In the genomic region with DNA sequence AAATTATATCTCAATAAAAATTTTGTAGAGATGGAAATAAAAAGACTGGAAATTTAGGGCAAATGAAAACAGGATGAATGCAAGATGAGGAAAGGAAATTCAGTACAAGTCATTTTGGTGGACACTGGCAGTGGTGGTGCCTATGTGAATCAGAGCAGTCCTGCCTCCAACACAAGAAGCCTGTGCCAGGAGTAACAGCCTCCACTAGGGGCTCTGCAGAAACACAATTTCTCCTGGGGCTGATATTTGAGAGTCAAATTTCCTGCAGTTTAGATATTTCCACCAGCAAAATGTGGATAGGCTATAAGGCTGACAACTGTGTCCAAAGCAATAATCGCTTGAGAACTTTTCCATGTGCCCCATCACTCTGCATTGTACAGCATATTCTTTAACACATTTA, we compare ENCODE assay signal across 10 cellular contexts. TPM values are rescaled to one million over a fixed set of nuclear protein-coding genes. Genes with fewer than 3 reads are reported as not detected.
DNase-seq lines count a peak whose midpoint lies in the region; ATAC-seq, FAIRE-seq and TF ChIP-seq lines count a peak whose summit lies in the region.
"Had no signal": no experiment of that assay in that cellular context is flagged by ENCODE, and none has a peak within 500 bp of the region (broad histone marks: within the 10 kb centered on the region; RNA-seq: fewer than 3 reads in every experiment).

No MANE protein-coding gene starts in this region.

- TF ChIP-seq POLR2A in breast epithelium (IDR thresholded peaks at IDR 0.05): no peak

- ATAC-seq in Right ventricle myocardium superior (ENCODE audit: poor library complexity) (no peak), left ventricle myocardium superior (no peak), left lobe of liver (peak; percentile 57)

- FAIRE-seq in urothelium cell line (lab: Jason Lieb, UNC): no peak

- no peak overlapping the region for H3K27ac ChIP-seq in breast epithelium
- H3K27ac ChIP-seq: BLaER1 treated with 17β-estradiol and CSF1 and Interleukin-3, amounts not matched to agents 10 nM and 100 nM had no signal

- H3K4me3 ChIP-seq in breast epithelium: no peak overlapping the region
- H3K4me3 ChIP-seq: BLaER1 treated with 17β-estradiol and CSF1 and Interleukin-3, amounts not matched to agents 10 nM and 100 nM had no signal

- H3K27me3 ChIP-seq in breast epithelium: no peaks in the 10 kb centered on the region

- no peaks in the 10 kb centered on the region for H3K36me3 ChIP-seq in breast epithelium
- H3K36me3 ChIP-seq: BLaER1 treated with 17β-estradiol and CSF1 and Interleukin-3, amounts not matched to agents 10 nM and 100 nM had no signal

- H3K4me1 ChIP-seq in breast epithelium: no peaks in the 10 kb centered on the region

- intact Hi-C loops in Right ventricle myocardium superior (cut with DNase I): loop anchor here (10.0 kb wide), 1 partner anchor 953 kb away; no protein-coding TSS in a partner anchor
- intact Hi-C loops in left ventricle myocardium superior (cut with micrococcal nuclease): no loop called here
- intact Hi-C loops in breast epithelium (cut with DNase I; ENCODE audit: low total_unique reads): no loop called here

- no peaks in the 10 kb centered on the region for H3K9me3 ChIP-seq in breast epithelium

- DNase-seq in Right ventricle myocardium superior (peak; percentile 46), left ventricle myocardium superior (no peak), breast epithelium (ENCODE audit: low spot score in 2 of 2) (no peak), left lobe of liver (ENCODE audit: low spot score) (no peak), urothelium cell line (ENCODE audit: low spot score) (peak; percentile 36), HUDEP-2 (lab: John Stamatoyannopoulos, UW; ENCODE audit: unreplicated experiment in 76 of 76) (no peak)
- no peak for DNase-seq in activated CD4-positive, CD25-positive, alpha-beta regulatory T cell (lab: John Stamatoyannopoulos, UW)
- DNase-seq in stimulated activated naive CD4-positive, alpha-beta T cell (lab: John Stamatoyannopoulos, UW): no peak
- DNase-seq: activated CD8-positive, alpha-beta memory T cell treated with anti-CD3 and anti-CD28 coated beads, Interleukin-2, amount 50 U/mL, for 4 hours had no signal

- TF ChIP-seq CTCF in breast epithelium (IDR thresholded peaks at IDR 0.05): peak; percentile 30 to 38 (median 35)

RNA-seq across cellular contexts. Expression of a gene that starts 4.7 kb away (rescaled TPM):
- total RNA-seq in Right ventricle myocardium superior (12.2 TPM), left ventricle myocardium superior (12.4 TPM), breast epithelium (100 to 1,000 TPM in 2 of 3 donors, 10 to 100 TPM in 1; 63.9 to 125 (median 101) TPM), left lobe of liver (5.0 TPM)

Comparison
In these comparisons a context has a peak if more than half of its experiments do, and no peak if none do; other contexts are left out.
1. DNase-seq: peak in Right ventricle myocardium superior (single experiment) and urothelium cell line (single experiment); none in left ventricle myocardium superior (single experiment), breast epithelium (0 of 2), left lobe of liver (single experiment), activated CD4-positive, CD25-positive, alpha-beta regulatory T cell (0 of 4), HUDEP-2 (0 of 76) and stimulated activated naive CD4-positive, alpha-beta T cell (0 of 6).